Comparison of ENCODE assay signal across 8 cellular contexts in the genomic region with DNA sequence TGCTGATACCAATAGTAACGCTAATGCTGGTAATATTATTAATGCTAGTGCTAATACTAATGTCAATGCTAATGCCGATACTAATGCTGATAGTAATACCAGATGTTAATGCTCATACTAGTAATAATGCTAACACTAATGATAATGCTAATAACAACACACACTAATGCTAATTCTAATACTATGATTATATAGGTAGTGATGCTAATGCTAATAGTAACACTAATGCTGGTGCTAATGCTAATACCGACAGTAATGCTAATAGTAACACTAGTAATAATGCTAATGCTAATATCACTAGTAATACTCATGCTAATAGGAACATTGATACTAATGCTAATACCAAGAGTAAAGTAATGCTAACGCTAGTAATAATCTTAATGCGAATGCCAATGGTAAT.
"Had no signal": no experiment of that assay in that cellular context is flagged by ENCODE, and none has a peak within 500 bp of the region (broad histone marks: within the 10 kb centered on the region; RNA-seq: fewer than 3 reads in every experiment).

No MANE protein-coding gene starts in this region.

- H3K27ac Mint-ChIP-seq: IgD-negative memory B cell had no signal

- H3K4me3 Mint-ChIP-seq: IgD-negative memory B cell had no signal

- H3K27me3 Mint-ChIP-seq: IgD-negative memory B cell had no signal

- DNase-seq: IMR-90, KBM-7, KG1 had no signal

- H3K36me3 Mint-ChIP-seq: IgD-negative memory B cell had no signal

- H3K4me2 ChIP-seq: KMS-11 had no signal

- ATAC-seq: HepG2 had no signal

- H3K27ac ChIP-seq: HL-60, KMS-11 had no signal

- FAIRE-seq: HepG2, HTR-8/SVneo had no signal

- H3K9ac ChIP-seq: KMS-11 had no signal
